In genomic region chr12:67702136-67702535, GRCh38 we compare ENCODE assay signal across 23 cellular contexts.
"Had no signal": no experiment of that assay in that cellular context is flagged by ENCODE, and none has a peak within 500 bp of the region (broad histone marks: within the 10 kb centered on the region; RNA-seq: fewer than 3 reads in every experiment).

No MANE protein-coding gene starts in this region.

- H3K27ac Mint-ChIP-seq: effector memory CD8-positive, alpha-beta T cell; memory B cell; natural killer cell; stimulated activated naive B cell treated with anti-CD40 and anti-IgM and Interleukin-4, amounts not matched to agents 10 μg/mL and 1 μg/mL and 100 μg/mL, for 72 hours; stimulated activated naive CD8-positive, alpha-beta T cell treated with anti-CD3 and anti-CD28 coated beads, Interleukin-15, Interleukin-2, amounts not matched to agents 100 ng/mL and 50 ng/mL, for 24 hours had no signal

- H3K27ac ChIP-seq: gastrocnemius medialis, heart left ventricle, hepatocyte, ovary, psoas muscle, sigmoid colon, skin epidermis, spleen, thoracic aorta, tibial nerve, upper lobe of left lung had no signal

- H3K4me2 ChIP-seq: hepatocyte had no signal

- H3K9me3 ChIP-seq: gastrocnemius medialis, heart left ventricle, ovary, psoas muscle, sigmoid colon, spleen, thoracic aorta, tibial nerve, upper lobe of left lung had no signal

- H3K36me3 Mint-ChIP-seq: natural killer cell; stimulated activated naive B cell treated with anti-CD40 and anti-IgM and Interleukin-4, amounts not matched to agents 10 μg/mL and 1 μg/mL and 100 μg/mL, for 72 hours had no signal

- H3K36me3 ChIP-seq: gastrocnemius medialis, heart left ventricle, ovary, sigmoid colon, spleen, thoracic aorta, tibial nerve, upper lobe of left lung had no signal

- H3K4me3 Mint-ChIP-seq: effector memory CD8-positive, alpha-beta T cell; memory B cell; natural killer cell; stimulated activated naive B cell treated with anti-CD40 and anti-IgM and Interleukin-4, amounts not matched to agents 10 μg/mL and 1 μg/mL and 100 μg/mL, for 72 hours; stimulated activated naive CD8-positive, alpha-beta T cell treated with anti-CD3 and anti-CD28 coated beads, Interleukin-15, Interleukin-2, amounts not matched to agents 100 ng/mL and 50 ng/mL, for 24 hours had no signal

- H3K27me3 Mint-ChIP-seq: effector memory CD8-positive, alpha-beta T cell; memory B cell had no signal

- H3K27me3 ChIP-seq: gastrocnemius medialis, heart left ventricle, hepatocyte, ovary, sigmoid colon, spleen, tibial nerve, upper lobe of left lung had no signal

- H3K9me3 Mint-ChIP-seq: effector memory CD8-positive, alpha-beta T cell; natural killer cell; stimulated activated naive B cell treated with anti-CD40 and anti-IgM and Interleukin-4, amounts not matched to agents 10 μg/mL and 1 μg/mL and 100 μg/mL, for 72 hours; stimulated activated naive CD8-positive, alpha-beta T cell treated with anti-CD3 and anti-CD28 coated beads, Interleukin-15, Interleukin-2, amounts not matched to agents 100 ng/mL and 50 ng/mL, for 24 hours had no signal

- H3K4me3 ChIP-seq: gastrocnemius medialis, heart left ventricle, hepatocyte, lung, ovary, psoas muscle, sigmoid colon, skin epidermis, spleen, thoracic aorta, tibial nerve, upper lobe of left lung had no signal

- DNase-seq: cortex of kidney; effector memory CD8-positive, alpha-beta T cell; gastrocnemius medialis; heart left ventricle; kidney; natural killer cell; occipital lobe; ovary; posterior cingulate gyrus; psoas muscle; right cardiac atrium; sigmoid colon; spleen; stimulated activated CD4-positive, alpha-beta T cell treated with anti-CD3 and anti-CD28 coated beads, Interleukin-4, amount 100 ng/mL, for 4 hours; stimulated activated naive B cell treated with anti-CD40 and anti-IgM and Interleukin-4, amounts not matched to agents 10 μg/mL and 1 μg/mL and 100 μg/mL, for 72 hours; upper lobe of left lung had no signal

- H3K79me2 ChIP-seq: hepatocyte had no signal
